8 cellular contexts compared by ENCODE assay signal in the genomic region with DNA sequence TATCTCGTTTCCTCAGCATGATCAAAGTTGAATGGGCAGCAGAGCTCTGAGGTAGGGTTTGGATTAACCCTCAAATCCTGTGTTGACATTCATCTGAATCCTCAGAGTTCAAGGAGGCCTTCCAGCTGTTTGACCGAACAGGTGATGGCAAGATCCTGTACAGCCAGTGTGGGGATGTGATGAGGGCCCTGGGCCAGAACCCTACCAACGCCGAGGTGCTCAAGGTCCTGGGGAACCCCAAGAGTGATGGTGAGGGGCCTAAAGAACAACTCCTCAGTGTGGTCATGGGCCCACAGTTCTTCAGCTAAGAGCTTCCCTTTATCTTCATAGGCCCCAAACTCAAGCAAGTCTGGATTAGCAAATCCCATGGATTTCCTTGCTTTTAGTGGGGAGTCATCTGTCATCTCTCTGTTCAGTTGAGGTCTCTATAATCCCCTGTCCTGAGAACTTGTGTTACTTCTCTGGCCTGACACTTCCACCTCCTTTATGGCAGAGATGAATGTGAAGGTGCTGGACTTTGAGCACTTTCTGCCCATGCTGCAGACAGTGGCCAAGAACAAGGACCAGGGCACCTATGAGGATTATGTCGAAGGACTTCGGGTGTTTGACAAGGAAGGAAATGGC. TPM values are rescaled to one million over a fixed set of nuclear protein-coding genes. Genes with fewer than 3 reads are reported as not detected.
A peak's percentile ranks its signal among the peaks of the same experiment; 100 is the strongest.
DNase-seq lines count a peak whose midpoint lies in the region; ATAC-seq and TF ChIP-seq lines count a peak whose summit lies in the region.

No MANE protein-coding gene starts in this region.

- no peak for TF ChIP-seq RAD21 in neural cell (conservative IDR thresholded peaks at IDR 0.05)

- TF ChIP-seq EP300 in neural cell (conservative IDR thresholded peaks at IDR 0.05; ENCODE audit: poor library complexity, severe bottlenecking): no peak

- no peak for DNase-seq in NB4 (ENCODE audit: low read depth)
- DNase-seq in effector memory CD8-positive, alpha-beta T cell: no peak
- no peak for DNase-seq in NCI-H1930 (lab: John Stamatoyannopoulos, UW)
- DNase-seq in hepatic stellate cell (ENCODE audit: low spot score): no peak
- DNase-seq in SIG-M5 (lab: John Stamatoyannopoulos, UW): no peak
- no peak for DNase-seq in GM13977 (ENCODE audit: low spot score)

- H3K9me2 ChIP-seq in neural cell (ENCODE audit: insufficient read depth, low read length): no peaks in the 10 kb centered on the region

- H3K27ac Mint-ChIP-seq in effector memory CD8-positive, alpha-beta T cell: peak overlapping the region; percentile 95 to 98

- H3K4me3 ChIP-seq in BLaER1 treated with 17β-estradiol and CSF1 and Interleukin-3, amounts not matched to agents 10 nM and 100 nM: peak overlapping the region; percentile 75 to 99 (median 91)
- H3K4me3 ChIP-seq in NB4 (ENCODE audit: low read depth, low read length): peak overlapping the region; percentile 93
- peak overlapping the region; percentile 79 for H3K4me3 ChIP-seq in neural cell (ENCODE audit: low read length)

- H3K27ac ChIP-seq in BLaER1 treated with 17β-estradiol and CSF1 and Interleukin-3, amounts not matched to agents 10 nM and 100 nM: peak overlapping the region; percentile 88 to 97 (median 92); a peak in 21 of 22 replicates
- H3K27ac ChIP-seq in neural cell (ENCODE audit: low read length): peak overlapping the region; percentile 95

- peak overlapping the region; percentile 88 to 95 for H3K4me3 Mint-ChIP-seq in effector memory CD8-positive, alpha-beta T cell

- peaks cover 64 to 76% (median 70%) of the 10 kb centered on the region in 11 experiments for H3K36me3 ChIP-seq in BLaER1 treated with 17β-estradiol and CSF1 and Interleukin-3, amounts not matched to agents 10 nM and 100 nM
- peaks cover 13% of the 10 kb centered on the region for H3K36me3 ChIP-seq in neural cell (ENCODE audit: insufficient read depth, low read length)

- H3K79me2 ChIP-seq in neural cell (replicated peaks; ENCODE audit: insufficient read depth, low read length): peaks cover 26% of the 10 kb centered on the region

- H3K4me2 ChIP-seq in BLaER1 treated with 17β-estradiol and CSF1 and Interleukin-3, amounts not matched to agents 10 nM and 100 nM: peak overlapping the region; percentile 90 to 100 (median 98)
- H3K4me2 ChIP-seq in neural cell (ENCODE audit: low read length): peak overlapping the region; percentile 97

- H2AFZ ChIP-seq in neural cell (ENCODE audit: low read depth, low read length): no peak overlapping the region

- in situ Hi-C loops in GM13977 (cut with MboI; ENCODE audit: low pct_unique_long_range_greater_than_20kb, low sequenced_read_pairs, unreplicated experiment): no loop called here

- no peak for ATAC-seq in effector memory CD8-positive, alpha-beta T cell (replicated peaks)

- H3F3A ChIP-seq in neural cell (ENCODE audit: insufficient read depth, low read length, poor library complexity, severe bottlenecking): peaks cover 5% of the 10 kb centered on the region

- H3K36me3 Mint-ChIP-seq in effector memory CD8-positive, alpha-beta T cell (ENCODE audit: insufficient read depth): peaks cover 65% of the 10 kb centered on the region

- TF ChIP-seq CTCF in NB4 (IDR thresholded peaks at IDR 0.05; ENCODE audit: low read depth, low read length) (no peak), neural cell (IDR thresholded peaks at IDR 0.05; ENCODE audit: poor library complexity, severe bottlenecking) (no peak), GM13977 (IDR thresholded peaks at IDR 0.05; ENCODE audit: extremely low read depth, insufficient read depth, missing control alignments) (no peak)

- no peaks in the 10 kb centered on the region for H3K27me3 ChIP-seq in BLaER1 treated with 17β-estradiol and CSF1 and Interleukin-3, amounts not matched to agents 10 nM and 100 nM
- no peaks in the 10 kb centered on the region for H3K27me3 ChIP-seq in neural cell (ENCODE audit: insufficient read depth, low read depth, low read length)

- peak overlapping the region; percentile 93 to 98 (median 94) for H3K9ac ChIP-seq in BLaER1 treated with 17β-estradiol and CSF1 and Interleukin-3, amounts not matched to agents 10 nM and 100 nM
- H3K9ac ChIP-seq in neural cell (ENCODE audit: low read length): peak overlapping the region; percentile 97

- H3K4me1 Mint-ChIP-seq in effector memory CD8-positive, alpha-beta T cell (ENCODE audit: low read depth in 2 of 2): peaks cover 42% of the 10 kb centered on the region in 2 donors

- no peaks in the 10 kb centered on the region for H3K27me3 Mint-ChIP-seq in effector memory CD8-positive, alpha-beta T cell

- H4K20me1 ChIP-seq in BLaER1 treated with 17β-estradiol and CSF1 and Interleukin-3, amounts not matched to agents 10 nM and 100 nM: peaks cover 41 to 61% (median 57%) of the 10 kb centered on the region in 11 experiments
- H4K20me1 ChIP-seq in neural cell (ENCODE audit: insufficient read depth): peaks cover 5% of the 10 kb centered on the region

- H3K9me3 Mint-ChIP-seq in effector memory CD8-positive, alpha-beta T cell: no peaks in the 10 kb centered on the region

- H3K9me3 ChIP-seq in BLaER1 treated with 17β-estradiol and CSF1 and Interleukin-3, amounts not matched to agents 10 nM and 100 nM (replicated peaks in 1 of 11): no peaks in the 10 kb centered on the region
- H3K9me3 ChIP-seq in neural cell (ENCODE audit: low read length): no peaks in the 10 kb centered on the region

- no peak for TF ChIP-seq POLR2A in NB4 (IDR thresholded peaks at IDR 0.05; ENCODE audit: extremely low read depth, insufficient read length)

- H3K4me1 ChIP-seq in BLaER1 treated with 17β-estradiol and CSF1 and Interleukin-3, amounts not matched to agents 10 nM and 100 nM: peaks cover 35 to 56% (median 47%) of the 10 kb centered on the region in 10 experiments

TF ChIP-seq in neural cell, 6 proteins besides CTCF, POLR2A, EP300 and RAD21:
- TF ChIP-seq, protein P1, sequence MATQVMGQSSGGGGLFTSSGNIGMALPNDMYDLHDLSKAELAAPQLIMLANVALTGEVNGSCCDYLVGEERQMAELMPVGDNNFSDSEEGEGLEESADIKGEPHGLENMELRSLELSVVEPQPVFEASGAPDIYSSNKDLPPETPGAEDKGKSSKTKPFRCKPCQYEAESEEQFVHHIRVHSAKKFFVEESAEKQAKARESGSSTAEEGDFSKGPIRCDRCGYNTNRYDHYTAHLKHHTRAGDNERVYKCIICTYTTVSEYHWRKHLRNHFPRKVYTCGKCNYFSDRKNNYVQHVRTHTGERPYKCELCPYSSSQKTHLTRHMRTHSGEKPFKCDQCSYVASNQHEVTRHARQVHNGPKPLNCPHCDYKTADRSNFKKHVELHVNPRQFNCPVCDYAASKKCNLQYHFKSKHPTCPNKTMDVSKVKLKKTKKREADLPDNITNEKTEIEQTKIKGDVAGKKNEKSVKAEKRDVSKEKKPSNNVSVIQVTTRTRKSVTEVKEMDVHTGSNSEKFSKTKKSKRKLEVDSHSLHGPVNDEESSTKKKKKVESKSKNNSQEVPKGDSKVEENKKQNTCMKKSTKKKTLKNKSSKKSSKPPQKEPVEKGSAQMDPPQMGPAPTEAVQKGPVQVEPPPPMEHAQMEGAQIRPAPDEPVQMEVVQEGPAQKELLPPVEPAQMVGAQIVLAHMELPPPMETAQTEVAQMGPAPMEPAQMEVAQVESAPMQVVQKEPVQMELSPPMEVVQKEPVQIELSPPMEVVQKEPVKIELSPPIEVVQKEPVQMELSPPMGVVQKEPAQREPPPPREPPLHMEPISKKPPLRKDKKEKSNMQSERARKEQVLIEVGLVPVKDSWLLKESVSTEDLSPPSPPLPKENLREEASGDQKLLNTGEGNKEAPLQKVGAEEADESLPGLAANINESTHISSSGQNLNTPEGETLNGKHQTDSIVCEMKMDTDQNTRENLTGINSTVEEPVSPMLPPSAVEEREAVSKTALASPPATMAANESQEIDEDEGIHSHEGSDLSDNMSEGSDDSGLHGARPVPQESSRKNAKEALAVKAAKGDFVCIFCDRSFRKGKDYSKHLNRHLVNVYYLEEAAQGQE (IDR thresholded peaks at IDR 0.05; ENCODE audit: borderline replicate concordance): no peak
- TF ChIP-seq EZH2 (IDR thresholded peaks at IDR 0.05; ENCODE audit: borderline replicate concordance, insufficient read depth, low read length, poor library complexity, severe bottlenecking) (no peak), SMC3 (conservative IDR thresholded peaks at IDR 0.05; ENCODE audit: poor library complexity) (no peak), TAF1 (IDR thresholded peaks at IDR 0.05; ENCODE audit: low read depth) (no peak), MXI1 (conservative IDR thresholded peaks at IDR 0.05; ENCODE audit: poor library complexity, severe bottlenecking) (no peak), POLR2AphosphoS5 (IDR thresholded peaks at IDR 0.05) (no peak)

RNA-seq across cellular contexts. Expression of a gene that starts 1.4 kb away (rescaled TPM):
- 2,918 and 3,234 TPM in 2 replicates for polyA plus RNA-seq in neural cell
- 523 and 580 TPM in 2 replicates for polyA minus RNA-seq in neural cell

RNA-seq across cellular contexts. Expression of a gene that starts 7.2 kb away (rescaled TPM):
- 369 and 376 TPM in 2 replicates for polyA plus RNA-seq in neural cell
- 78.0 and 82.5 TPM in 2 replicates for polyA minus RNA-seq in neural cell

RNA-seq across cellular contexts. Expression of a gene that starts 29.7 kb away (rescaled TPM):
- polyA plus RNA-seq in neural cell: 85.6 and 93.2 TPM in 2 replicates
- polyA minus RNA-seq in neural cell: 157 TPM in 2 replicates

RNA-seq across cellular contexts. Expression of a gene that starts 31.5 kb away (rescaled TPM):
- 19.6 and 25.1 TPM in 2 replicates for polyA plus RNA-seq in neural cell
- polyA minus RNA-seq in neural cell: 16.4 and 26.1 TPM in 2 replicates

RNA-seq across cellular contexts. Expression of a gene that starts 41.5 kb away (rescaled TPM):
- 6.7 and 11.3 TPM in 2 replicates for polyA plus RNA-seq in neural cell
- polyA minus RNA-seq in neural cell: 18.8 and 25.1 TPM in 2 replicates
